ENCODE assay signal across 22 cellular contexts in genomic region chr5:138448070-138448469, GRCh38. TPM values are rescaled to one million over a fixed set of nuclear protein-coding genes. Genes with fewer than 3 reads are reported as not detected.
DNase-seq lines count a peak whose midpoint lies in the region; ATAC-seq and TF ChIP-seq lines count a peak whose summit lies in the region.
"Had no signal": no experiment of that assay in that cellular context is flagged by ENCODE, and none has a peak within 500 bp of the region (broad histone marks: within the 10 kb centered on the region; RNA-seq: fewer than 3 reads in every experiment).

No MANE protein-coding gene starts in this region.

- no peak overlapping the region for H3T11ph ChIP-seq in H9 (ENCODE audit: low read length)

- H3K79me1 ChIP-seq in H9 (ENCODE audit: insufficient read depth, low read depth, low read length, poor library complexity, severe bottlenecking) = no peaks in the 10 kb centered on the region

- no peak overlapping the region for H2BK15ac ChIP-seq in H9 (ENCODE audit: low read depth, low read length)

- H3K27me3 ChIP-seq in A673 (replicated peaks; ENCODE audit: insufficient read depth, low read depth, low read length, poor library complexity) = no peaks in the 10 kb centered on the region
- no peaks in the 10 kb centered on the region for H3K27me3 ChIP-seq in H9 (ENCODE audit: insufficient read depth, low read length)
- H3K27me3 ChIP-seq in lower lobe of right lung (ENCODE audit: low read depth) = no peaks in the 10 kb centered on the region
- H3K27me3 ChIP-seq: BLaER1, MG63, SJCRH30 had no signal

- H2BK12ac ChIP-seq in H9 (ENCODE audit: insufficient read length, low read depth, low read length) = no peak overlapping the region

- DNase-seq in A673 (ENCODE audit: low spot score) = no peak
- DNase-seq in H9 = no peak
- no peak for DNase-seq in nephron progenitor cell
- DNase-seq in cerebellar nuclear complex (lab: John Stamatoyannopoulos, UW) = no peak
- no peak for DNase-seq in lower lobe of right lung
- DNase-seq: DMS53, Karpas-422, MG63, NCI-H1048, NCI-H1436, NCI-H1930, NCI-H345, NCI-H524 treated with DMSO at 0.1 percent for 48 hours, PC-9, SJCRH30 had no signal

- no peaks in the 10 kb centered on the region for H3K9me3 ChIP-seq in A673 (ENCODE audit: low read depth, low read length, poor library complexity, severe bottlenecking)
- no peaks in the 10 kb centered on the region for H3K9me3 ChIP-seq in H9 (ENCODE audit: control insufficient read depth, low read depth, low read length)
- no peaks in the 10 kb centered on the region for H3K9me3 ChIP-seq in lower lobe of right lung
- H3K9me3 ChIP-seq: A549, BLaER1, MG63, SJCRH30 had no signal

- ATAC-seq in lower lobe of right lung = no peak
- no peak for ATAC-seq in GM21515 (IDR thresholded peaks at IDR 0.05; ENCODE audit: unreplicated experiment)

- POLR2A ChIA-PET in A673 (lab: Charles Lee; ENCODE audit: low non-redundant PET) = interaction anchor here (0.6 kb wide), 1 partner anchor 39 kb away, joined by 5 read pairs; no protein-coding TSS in a partner anchor

- H4K91ac ChIP-seq in H9 (ENCODE audit: insufficient read length, low read depth, low read length) = no peak overlapping the region

- no peak overlapping the region for H3K14ac ChIP-seq in H9 (ENCODE audit: insufficient read depth, low read length)

- peak overlapping the region in 1 of 3 experiments; percentile 75; a peak in 1 of 7 replicates for H3K27ac Mint-ChIP-seq in H9
- H3K27ac Mint-ChIP-seq in nephron progenitor cell = peak overlapping the region; percentile 44
- H3K27ac Mint-ChIP-seq: IgD-negative memory B cell had no signal

- H3K9me3 Mint-ChIP-seq in H9 (no peaks in the 10 kb centered on the region; a peak in 1 of 5 replicates), nephron progenitor cell (no peaks in the 10 kb centered on the region)
- H3K9me3 Mint-ChIP-seq: CD4-positive, alpha-beta memory T cell; IgD-negative memory B cell had no signal

- CTCF ChIA-PET in A673 (lab: Charles Lee) = no interaction called here

- no peaks in the 10 kb centered on the region for H4K20me1 ChIP-seq in H9 (ENCODE audit: control insufficient read depth, insufficient read depth, insufficient read length)
- H4K20me1 ChIP-seq: BLaER1 had no signal

- H3K36me3 Mint-ChIP-seq in H9 (ENCODE audit: insufficient read depth in 1 of 3, low read depth in 3 of 3) (peaks cover 0 to 9% (median 4%) of the 10 kb centered on the region in 3 experiments; a peak in 3 of 7 replicates), nephron progenitor cell (ENCODE audit: low read depth) (no peaks in the 10 kb centered on the region)
- H3K36me3 Mint-ChIP-seq: CD4-positive, alpha-beta memory T cell; IgD-negative memory B cell had no signal

- no peak overlapping the region for H3K23ac ChIP-seq in H9 (ENCODE audit: insufficient read length, low read depth, low read length)

- intact Hi-C loops in A673 (cut with micrococcal nuclease; ENCODE audit: unreplicated experiment) = no loop called here
- intact Hi-C loops in lower lobe of right lung (cut with DNase I) = no loop called here

- H3K4me1 ChIP-seq in A673 (ENCODE audit: insufficient read depth, low read length, poor library complexity, severe bottlenecking) (peaks cover 23% of the 10 kb centered on the region), H9 (ENCODE audit: insufficient read depth, low read length) (no peaks in the 10 kb centered on the region; the same call in 1 of the 2 replicates), lower lobe of right lung (peaks cover 7% of the 10 kb centered on the region)
- H3K4me1 ChIP-seq: BLaER1, SJCRH30 had no signal

- no TSS peak for BruUV-seq in A673 (replicated peaks; lab: Mats Ljungman, UMichigan)

- no peak overlapping the region for H2BK20ac ChIP-seq in H9 (ENCODE audit: low read depth, low read length, poor library complexity, severe bottlenecking)

- H2BK5ac ChIP-seq in H9 (ENCODE audit: insufficient read length, low read length) = no peak overlapping the region

- H3K4me2 ChIP-seq in H9 (ENCODE audit: insufficient read depth, insufficient read length, low read length) = no peak overlapping the region
- H3K4me2 ChIP-seq: A549, BLaER1, PC-9 had no signal

- no peaks in the 10 kb centered on the region for H3K23me2 ChIP-seq in H9 (ENCODE audit: insufficient read length, low read depth, low read length, poor library complexity, severe bottlenecking)

- H3K27ac ChIP-seq in A673 (ENCODE audit: low read depth, low read length, poor library complexity, severe bottlenecking) = peak overlapping the region; percentile 73
- H3K27ac ChIP-seq in H9 (ENCODE audit: insufficient read length, low read depth, low read length) = no peak overlapping the region
- peak overlapping the region; percentile 14 for H3K27ac ChIP-seq in cingulate gyrus (ENCODE audit: low read depth, low read length)
- no peak overlapping the region for H3K27ac ChIP-seq in lower lobe of right lung
- H3K27ac ChIP-seq: A549, BLaER1, PC-9, RWPE1, SJCRH30 had no signal

- H3K27me3 Mint-ChIP-seq in H9 (ENCODE audit: low read depth) (peaks cover 4% of the 10 kb centered on the region; the same call in 1 of the 2 replicates), nephron progenitor cell (ENCODE audit: low read depth, poor library complexity) (peaks cover 8% of the 10 kb centered on the region)

- no peak overlapping the region for H4K5ac ChIP-seq in H9 (ENCODE audit: insufficient read length, low read depth, low read length)

- no peak overlapping the region for H3K56ac ChIP-seq in H9 (ENCODE audit: insufficient read length, low read depth, low read length)

- H2AFZ ChIP-seq in H9 (ENCODE audit: low read length) = no peak overlapping the region
- H2AFZ ChIP-seq: PC-9 had no signal

- H3K4ac ChIP-seq in H9 (ENCODE audit: low read depth, low read length) = no peak overlapping the region

- H3K36me3 ChIP-seq in A673 (ENCODE audit: insufficient read depth, low read length, poor library complexity, severe bottlenecking) (no peaks in the 10 kb centered on the region), lower lobe of right lung (no peaks in the 10 kb centered on the region)
- H3K36me3 ChIP-seq: BLaER1, MG63, SJCRH30 had no signal

- no peak overlapping the region for H4K8ac ChIP-seq in H9 (replicated peaks; ENCODE audit: insufficient read length, low read depth, low read length)

- no peak overlapping the region for H3K4me3 Mint-ChIP-seq in H9
- no peak overlapping the region for H3K4me3 Mint-ChIP-seq in nephron progenitor cell
- H3K4me3 Mint-ChIP-seq: CD4-positive, alpha-beta memory T cell; IgD-negative memory B cell had no signal

- H3K4me3 ChIP-seq in A673 (ENCODE audit: low read depth, low read length, poor library complexity, severe bottlenecking) (no peak overlapping the region), lower lobe of right lung (no peak overlapping the region)
- H3K4me3 ChIP-seq: A549, BLaER1, MG63, PC-9, SJCRH30 had no signal

- TF ChIP-seq CTCF in A673 (conservative IDR thresholded peaks at IDR 0.05; ENCODE audit: low read depth, low read length) (no peak), H9 (conservative IDR thresholded peaks at IDR 0.05) (no peak), nephron progenitor cell (IDR thresholded peaks at IDR 0.05) (no peak), lower lobe of right lung (IDR thresholded peaks at IDR 0.05) (no peak)

- H3K79me2 ChIP-seq in H9 (ENCODE audit: insufficient read depth, low read length) = no peaks in the 10 kb centered on the region

- peaks cover 19 to 22% of the 10 kb centered on the region in 2 experiments for H3K4me1 Mint-ChIP-seq in H9
- peaks cover 39% of the 10 kb centered on the region for H3K4me1 Mint-ChIP-seq in nephron progenitor cell

- H2AK5ac ChIP-seq in H9 (ENCODE audit: insufficient read length, low read length) = no peak overlapping the region

- H2BK120ac ChIP-seq in H9 (ENCODE audit: low read depth, low read length, poor library complexity, severe bottlenecking) = no peak overlapping the region

- WGBS in H9 (ENCODE audit: extremely low coverage, insufficient read length, low lambda C conversion rate) = no CpG with 5 or more reads among the region's 6 CpGs

- no peak overlapping the region for H3K9ac ChIP-seq in H9 (ENCODE audit: extremely low read depth, insufficient read length, low read length)
- H3K9ac ChIP-seq: BLaER1 had no signal

- H3K18ac ChIP-seq in H9 (ENCODE audit: insufficient read length, low read depth, low read length) = peak overlapping the region; percentile 11

RNA-seq across cellular contexts. Expression of gene REEP2, which starts 9.2 kb away (rescaled TPM):
- total RNA-seq in A673 (2021) = 8.4 and 14.6 TPM in 2 replicates
- total RNA-seq in H9 (2021) = 44.3 and 49.0 TPM in 2 replicates
- total RNA-seq in lower lobe of right lung = 0.80 TPM
- total RNA-seq: CD4-positive, alpha-beta memory T cell had no signal

RNA-seq across cellular contexts. Expression of gene EGR1, which starts 17.2 kb away (rescaled TPM):
- total RNA-seq in A673 (2021) = 64.8 and 98.2 TPM in 2 replicates
- total RNA-seq in H9 (2021) = 76.6 and 83.3 TPM in 2 replicates
- 78.2 TPM for total RNA-seq in lower lobe of right lung

Comparison
In these comparisons a context has a peak if more than half of its experiments do, and no peak if none do; other contexts are left out.
1. H3K27ac ChIP-seq: peak in A673 (single experiment) and cingulate gyrus (single experiment); none in H9 (single experiment) and lower lobe of right lung (single experiment).